ENCODE assay signal across 8 cellular contexts in the genomic region with DNA sequence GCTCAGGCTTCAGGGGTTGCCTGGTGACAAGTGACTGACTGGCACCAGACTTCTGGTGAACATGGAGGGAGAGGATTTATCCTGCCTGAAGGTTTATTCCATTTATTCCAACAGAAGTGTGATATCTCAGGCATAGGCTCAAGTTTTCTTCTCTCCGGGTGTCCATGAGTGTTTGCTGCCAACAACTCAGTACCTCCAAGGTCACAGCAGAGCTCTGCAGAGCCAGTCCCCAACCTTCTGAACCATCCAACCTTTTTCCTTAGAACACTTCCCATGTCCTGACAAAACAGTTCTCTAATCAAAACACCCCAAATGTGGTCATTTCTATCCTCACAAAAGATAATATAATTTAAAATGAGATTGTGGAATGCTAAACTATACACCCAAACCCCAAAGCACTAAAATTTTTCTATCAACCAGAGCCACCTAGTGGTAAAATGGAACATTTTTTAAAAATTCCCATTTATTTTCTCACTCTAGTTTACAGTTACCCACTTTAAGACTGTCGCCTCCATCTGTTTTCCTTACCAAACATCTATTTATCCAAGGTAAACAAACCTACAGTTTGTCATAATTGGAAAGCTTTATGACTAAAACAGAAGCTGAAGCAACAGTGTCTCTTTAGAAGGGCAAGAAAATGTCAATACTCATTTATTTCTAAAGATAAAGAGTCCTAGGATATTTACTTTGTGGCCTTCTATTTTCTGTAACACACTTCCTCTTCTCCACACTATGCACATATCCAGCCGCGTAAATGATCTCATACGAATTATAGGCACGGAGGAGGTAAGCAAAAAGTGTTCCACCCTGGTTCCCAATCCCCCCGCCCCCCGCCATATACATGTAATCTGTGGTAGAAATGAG. TPM values are rescaled to one million over a fixed set of nuclear protein-coding genes. Genes with fewer than 3 reads are reported as not detected.
DNase-seq lines count a peak whose midpoint lies in the region; ATAC-seq lines count a peak whose summit lies in the region.

No MANE protein-coding gene starts in this region.

- ATAC-seq in GM21526 (IDR thresholded peaks at IDR 0.05; ENCODE audit: low FRiP score, unreplicated experiment) = no peak
- no peak for ATAC-seq in HG02571 (IDR thresholded peaks at IDR 0.05; ENCODE audit: unreplicated experiment)

- DNase-seq in COLO829 (ENCODE audit: low spot score) (peak; percentile 76), HT-29 (ENCODE audit: low spot score) (peak; percentile 60), SW480 (ENCODE audit: low spot score) (peak; percentile 14), glomerular visceral epithelial cell (ENCODE audit: extremely low spot score) (peak; percentile 28), smooth muscle cell of the brain vasculature (ENCODE audit: low read depth, low spot score) (peak; percentile 10), HPDE6-E6E7 (ENCODE audit: extremely low spot score) (no peak)

RNA-seq across cellular contexts. Expression of a gene that starts 39.5 kb away (rescaled TPM):
- 0.05 and 0.56 TPM in 2 replicates for total RNA-seq in HT-29 (2014; rRNA removed; shearing (Covaris generic))
